Comparison of ENCODE assay signal across 8 cellular contexts in genomic region chr9:37784291-37784639, GRCh38. TPM values are rescaled to one million over a fixed set of nuclear protein-coding genes. Genes with fewer than 3 reads are reported as not detected.
A peak's percentile ranks its signal among the peaks of the same experiment; 100 is the strongest.
DNase-seq lines count a peak whose midpoint lies in the region; FAIRE-seq and TF ChIP-seq lines count a peak whose summit lies in the region.

No MANE protein-coding gene starts in this region.

- TF ChIP-seq CTCF in C4-2B (conservative IDR thresholded peaks at IDR 0.05) (no peak), dorsolateral prefrontal cortex (IDR thresholded peaks at IDR 0.05 in 54 of 56, conservative IDR thresholded peaks at IDR 0.05 in 2 of 56; ENCODE audit: low read depth in 1 of 56, partially characterized antibody in 56 of 56) (no peak), nephron progenitor cell (IDR thresholded peaks at IDR 0.05) (no peak)

- H3K9me3 Mint-ChIP-seq in nephron progenitor cell, result no peaks in the 10 kb centered on the region

- H3K27ac ChIP-seq in C4-2B (peak overlapping the region; percentile 83), dorsolateral prefrontal cortex (peak overlapping the region in 49 of 59 donors; percentile 20 to 93 (median 80))

- peak overlapping the region; percentile 93 for H3K27ac Mint-ChIP-seq in nephron progenitor cell

- peaks cover 39% of the 10 kb centered on the region for H3K36me3 Mint-ChIP-seq in nephron progenitor cell (ENCODE audit: low read depth)

- H3K4me3 Mint-ChIP-seq in nephron progenitor cell, result peak overlapping the region; percentile 99

- intact Hi-C loops in dorsolateral prefrontal cortex (cut with DNase I), result loop anchor here (2.0 to 10.0 kb wide), 3 partner anchors 17 to 189 kb away; partner anchors contain the start of genes DCAF10 (in 1 of the 2), SLC25A51 (in 1 of the 2) and TOMM5 (in 1 of the 2)

- H3K27me3 Mint-ChIP-seq in nephron progenitor cell (ENCODE audit: low read depth, poor library complexity), result peaks cover 9% of the 10 kb centered on the region

- FAIRE-seq in RCC 7860 (lab: Jason Lieb, UNC), result no peak

- H3K4me3 ChIP-seq in dorsolateral prefrontal cortex, result peak overlapping the region; percentile 71 to 100 (median 94)

- DNase-seq in LHCN-M2 (ENCODE audit: low read depth), result peak; percentile 14
- DNase-seq in dorsolateral prefrontal cortex, result no peak
- no peak for DNase-seq in nephron progenitor cell
- no peak for DNase-seq in NCI-H2227 treated with DMSO at 0.1 percent for 48 hours (lab: John Stamatoyannopoulos, UW)
- no peak for DNase-seq in RCC 7860 (ENCODE audit: low spot score)
- no peak for DNase-seq in CD1c-positive myeloid dendritic cell (ENCODE audit: extremely low spot score)
- no peak for DNase-seq in stimulated activated naive CD4-positive, alpha-beta T cell (lab: John Stamatoyannopoulos, UW)

- H3K4me1 Mint-ChIP-seq in nephron progenitor cell, result peaks cover 38% of the 10 kb centered on the region

- peaks cover 0 to 3% (median 0%) of the 10 kb centered on the region in 45 donors for H3K27me3 ChIP-seq in dorsolateral prefrontal cortex

RNA-seq across cellular contexts. Expression of gene EXOSC3, which starts 0.6 kb away (rescaled TPM):
- total RNA-seq in LHCN-M2 (2014; rRNA removed) (49.3 and 52.8 TPM in 2 replicates), dorsolateral prefrontal cortex (10 to 100 TPM; 23.5 to 65.0 (median 36.8) TPM)
- 29.8 TPM for polyA plus RNA-seq in LHCN-M2 (2012)

RNA-seq across cellular contexts. Expression of gene DCAF10, which starts 16.3 kb away (rescaled TPM):
- total RNA-seq in LHCN-M2 (2014; rRNA removed) (16.9 and 17.3 TPM in 2 replicates), dorsolateral prefrontal cortex (10 to 100 TPM; 17.1 to 40.1 (median 27.8) TPM)
- 9.5 TPM for polyA plus RNA-seq in LHCN-M2 (2012)

RNA-seq across cellular contexts. Expression of gene TRMT10B, which starts 30.7 kb away (rescaled TPM):
- total RNA-seq in LHCN-M2 (2014; rRNA removed), result 1.2 and 2.0 TPM in 2 replicates
- 2.9 TPM for polyA plus RNA-seq in LHCN-M2 (2012)
- 10 to 100 TPM in 104 of 120 experiments, 1 to 10 TPM in 16; 7.8 to 20.2 (median 13.0) TPM for total RNA-seq in dorsolateral prefrontal cortex
